In the genomic region with DNA sequence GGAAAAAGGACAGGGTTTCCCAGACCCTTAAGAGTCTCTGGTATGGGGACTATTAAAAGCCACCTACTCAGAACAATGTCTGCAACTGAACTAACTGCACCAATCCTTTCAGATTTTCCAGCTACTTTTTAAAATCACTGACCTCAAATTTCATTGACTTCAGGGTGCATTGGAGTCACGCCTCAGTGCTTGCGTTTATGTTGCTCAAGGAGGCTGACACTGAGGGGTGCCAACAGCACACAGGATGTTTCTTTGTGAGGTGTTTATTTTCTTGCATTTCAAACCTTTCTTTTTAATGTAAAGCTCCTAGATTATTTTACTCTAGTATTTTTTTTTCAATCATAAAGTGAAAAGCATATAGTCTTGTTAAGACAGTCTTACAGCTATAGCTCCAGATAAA, we compare ENCODE assay signal across 2 cellular contexts.
TF ChIP-seq lines count a peak whose summit lies in the region.

No MANE protein-coding gene starts in this region.

TF ChIP-seq in HEK293, 187 proteins besides CTCF, POLR2A, EP300 and RAD21:
- TF ChIP-seq ZNF785 (tag by site-specific recombination; IDR thresholded peaks at IDR 0.05), result no peak
- TF ChIP-seq OSR2 (tag by site-specific recombination; IDR thresholded peaks at IDR 0.05), result peak; percentile 41; the same call in 1 of the 2 replicates

TF ChIP-seq in H1, 55 proteins besides CTCF, POLR2A, EP300 and RAD21:
- no peak for TF ChIP-seq CHD1 (IDR thresholded peaks at IDR 0.05; ENCODE audit: low read depth, low read length)
- no peak for TF ChIP-seq RBBP5 (IDR thresholded peaks at IDR 0.05; ENCODE audit: borderline replicate concordance, low read depth, low read length)
- TF ChIP-seq POLR2AphosphoS5 (IDR thresholded peaks at IDR 0.05; ENCODE audit: low read depth, low read length), result no peak
- TF ChIP-seq JUN (IDR thresholded peaks at IDR 0.05; ENCODE audit: low read depth, low read length), result no peak
- TF ChIP-seq MAFK (IDR thresholded peaks at IDR 0.05; ENCODE audit: low read depth, low read length), result no peak
- TF ChIP-seq YY1 (IDR thresholded peaks at IDR 0.05; ENCODE audit: low read depth, low read length), result no peak
- TF ChIP-seq, protein P1, sequence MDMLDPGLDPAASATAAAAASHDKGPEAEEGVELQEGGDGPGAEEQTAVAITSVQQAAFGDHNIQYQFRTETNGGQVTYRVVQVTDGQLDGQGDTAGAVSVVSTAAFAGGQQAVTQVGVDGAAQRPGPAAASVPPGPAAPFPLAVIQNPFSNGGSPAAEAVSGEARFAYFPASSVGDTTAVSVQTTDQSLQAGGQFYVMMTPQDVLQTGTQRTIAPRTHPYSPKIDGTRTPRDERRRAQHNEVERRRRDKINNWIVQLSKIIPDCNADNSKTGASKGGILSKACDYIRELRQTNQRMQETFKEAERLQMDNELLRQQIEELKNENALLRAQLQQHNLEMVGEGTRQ (IDR thresholded peaks at IDR 0.05; ENCODE audit: low read length), result no peak
- TF ChIP-seq SP4 (IDR thresholded peaks at IDR 0.05; ENCODE audit: low read length), result no peak
